In the genomic region with DNA sequence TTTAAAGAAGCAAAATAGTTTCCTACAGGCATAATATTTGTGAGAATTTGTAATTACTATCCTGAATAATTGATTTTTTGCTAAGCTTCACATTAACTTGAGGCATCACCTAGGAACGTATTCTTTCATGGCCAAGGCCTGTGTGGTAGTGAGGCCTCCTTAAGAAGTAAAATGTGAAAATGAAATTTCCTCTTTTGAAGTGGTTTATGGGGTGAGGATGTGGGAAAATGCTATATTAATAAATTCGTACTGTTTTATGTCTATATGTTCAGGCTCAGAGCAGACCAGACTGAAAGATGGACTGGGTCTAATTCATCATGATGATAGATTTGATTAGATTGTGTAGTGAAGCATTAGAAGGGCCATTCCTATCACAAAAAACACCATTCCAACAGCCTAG, we compare ENCODE assay signal across 22 cellular contexts.
"Had no signal": no experiment of that assay in that cellular context is flagged by ENCODE, and none has a peak within 500 bp of the region (broad histone marks: within the 10 kb centered on the region; RNA-seq: fewer than 3 reads in every experiment).

No MANE protein-coding gene starts in this region.

- H3K36me3 Mint-ChIP-seq: brain, mesothelial cell of epicardium had no signal

- H3K27me3 Mint-ChIP-seq: stimulated activated memory B cell treated with anti-CD40 and anti-IgM and Interleukin-4, amounts not matched to agents 10 μg/mL and 1 μg/mL and 100 μg/mL, for 72 hours had no signal

- DNase-seq: activated CD4-positive, alpha-beta T cell treated with anti-CD3 and anti-CD28 coated beads for 4 hours; activated CD4-positive, alpha-beta T cell treated with anti-CD3 and anti-CD28 coated beads, Interleukin-2, amount 50 U/mL, for 4 hours; activated naive CD4-positive, alpha-beta T cell; activated T-cell treated with anti-CD3 and anti-CD28 coated beads, Interleukin-2, amount 50 U/mL, for 48 hours; cortex of kidney; endodermal cell; foreskin fibroblast; head of caudate nucleus; hippocampal formation; kidney; left colon; naive thymus-derived CD4-positive, alpha-beta T cell; ovary; retina; sigmoid colon; small intestine; stimulated activated CD4-positive, alpha-beta T cell treated with anti-CD3 and anti-CD28 coated beads, Interleukin-4, amount 100 ng/mL, for 24 hours; trophoblast cell had no signal

- H3K4me3 Mint-ChIP-seq: brain; endodermal cell; mesothelial cell of epicardium; stimulated activated memory B cell treated with anti-CD40 and anti-IgM and Interleukin-4, amounts not matched to agents 10 μg/mL and 1 μg/mL and 100 μg/mL, for 72 hours had no signal

- H3K27ac Mint-ChIP-seq: brain; endodermal cell; mesothelial cell of epicardium; naive thymus-derived CD4-positive, alpha-beta T cell; stimulated activated memory B cell treated with anti-CD40 and anti-IgM and Interleukin-4, amounts not matched to agents 10 μg/mL and 1 μg/mL and 100 μg/mL, for 72 hours had no signal

- H3K9me3 Mint-ChIP-seq: endodermal cell, mesothelial cell of epicardium had no signal

- ATAC-seq: esophagus mucosa; left colon; naive thymus-derived CD4-positive, alpha-beta T cell; stimulated activated memory B cell treated with anti-CD40 and anti-IgM and Interleukin-4, amounts not matched to agents 10 μg/mL and 1 μg/mL and 100 μg/mL, for 72 hours had no signal
